Comparison of ENCODE assay signal across 8 cellular contexts in genomic region chr3:176939022-176939817, GRCh38.
DNase-seq lines count a peak whose midpoint lies in the region; ATAC-seq and TF ChIP-seq lines count a peak whose summit lies in the region.

No MANE protein-coding gene starts in this region.

- H3K36me3 Mint-ChIP-seq in activated naive CD4-positive, alpha-beta T cell treated with anti-CD3 and anti-CD28 coated beads, Interleukin-2, amount 50 U/mL, for 72 hours: no peaks in the 10 kb centered on the region

- ATAC-seq in GM21737 (IDR thresholded peaks at IDR 0.05; ENCODE audit: unreplicated experiment) (peak; percentile 95), Right ventricle myocardium superior (ENCODE audit: poor library complexity) (peak; percentile 90)
- peak; percentile 66 to 82 for ATAC-seq in activated naive CD4-positive, alpha-beta T cell treated with anti-CD3 and anti-CD28 coated beads, Interleukin-2, amount 50 U/mL, for 72 hours

- H3K9me3 Mint-ChIP-seq in activated naive CD4-positive, alpha-beta T cell treated with anti-CD3 and anti-CD28 coated beads, Interleukin-2, amount 50 U/mL, for 72 hours: no peaks in the 10 kb centered on the region

- DNase-seq in activated T-cell treated with anti-CD3 and anti-CD28 coated beads for 4 hours (peak; percentile 9), NOMO-1 treated with dmso at 0.1 percent for 144 hours (lab: John Stamatoyannopoulos, UW; ENCODE audit: unreplicated experiment) (peak; percentile 35), Right ventricle myocardium superior (no peak), retinal pigment epithelial cell (ENCODE audit: low read depth) (peak; percentile 48)
- no peak for DNase-seq in activated T-cell treated with anti-CD3 and anti-CD28 coated beads, Interleukin-2, amount 50 U/mL, for 1 hour
- peak in 1 of 2 donors; percentile 33 for DNase-seq in activated naive CD4-positive, alpha-beta T cell treated with anti-CD3 and anti-CD28 coated beads, Interleukin-2, amount 50 U/mL, for 72 hours (ENCODE audit: low spot score in 2 of 2)

- peak; percentile 84 for TF ChIP-seq CTCF in retinal pigment epithelial cell (conservative IDR thresholded peaks at IDR 0.05; ENCODE audit: low read depth, low read length)

- H3K27ac Mint-ChIP-seq in activated naive CD4-positive, alpha-beta T cell treated with anti-CD3 and anti-CD28 coated beads, Interleukin-2, amount 50 U/mL, for 72 hours: no peak overlapping the region

- intact Hi-C loops in Right ventricle myocardium superior (cut with DNase I): loop anchor here (5.0 to 10.0 kb wide), 2 partner anchors 67 to 424 kb away; no protein-coding TSS in a partner anchor

- H3K4me3 ChIP-seq in retinal pigment epithelial cell (ENCODE audit: low read length): no peak overlapping the region

- TF ChIP-seq EP300 in Ishikawa (IDR thresholded peaks at IDR 0.05; ENCODE audit: borderline replicate concordance): no peak

- peak; percentile 100 for TF ChIP-seq RAD21 in Ishikawa (IDR thresholded peaks at IDR 0.05; ENCODE audit: low read depth)

TF ChIP-seq in Ishikawa, 13 proteins besides CTCF, POLR2A, EP300 and RAD21:
- peak; percentile 82 for TF ChIP-seq CEBPB (IDR thresholded peaks at IDR 0.05)
- TF ChIP-seq YY1 (IDR thresholded peaks at IDR 0.05; ENCODE audit: low read depth): no peak

Comparison
In these comparisons a context has a peak if more than half of its experiments do, and no peak if none do; other contexts are left out.
1. DNase-seq: peak in activated T-cell treated with anti-CD3 and anti-CD28 coated beads for 4 hours (single experiment), NOMO-1 treated with dmso at 0.1 percent for 144 hours (single experiment) and retinal pigment epithelial cell (single experiment); none in activated T-cell treated with anti-CD3 and anti-CD28 coated beads, Interleukin-2, amount 50 U/mL, for 1 hour (single experiment) and Right ventricle myocardium superior (single experiment).
2. Peak in every context shown above with its lines, with median percentiles within 50 percentile points of each other: ATAC-seq.